2 cellular contexts compared by ENCODE assay signal in genomic region chr19:46753420-46754155, GRCh38.
TF ChIP-seq lines count a peak whose summit lies in the region.

No MANE protein-coding gene starts in this region.

TF ChIP-seq in A549, 52 proteins besides CTCF, POLR2A, EP300 and RAD21:
- no peak for TF ChIP-seq RCOR1 (IDR thresholded peaks at IDR 0.05; ENCODE audit: low read depth, low read length)
- 0 out of 3 replicates have a peak, but pooled peaks have one; percentile 16 for TF ChIP-seq SMC3 (IDR thresholded peaks at IDR 0.05)
- TF ChIP-seq CHD2 (IDR thresholded peaks at IDR 0.05; ENCODE audit: low read length, partially characterized antibody) = no peak
- no peak for TF ChIP-seq CBX8 (IDR thresholded peaks at IDR 0.05)
- no peak for TF ChIP-seq JUNB (IDR thresholded peaks at IDR 0.05)
- no peak for TF ChIP-seq NFE2L2 (conservative IDR thresholded peaks at IDR 0.05; ENCODE audit: low read length)
- TF ChIP-seq HMGXB4 (CRISPR knock-in tag; IDR thresholded peaks at IDR 0.05; ENCODE audit: borderline replicate concordance) = no peak

TF ChIP-seq in H1, 55 proteins besides CTCF, POLR2A, EP300 and RAD21:
- TF ChIP-seq TEAD4 (IDR thresholded peaks at IDR 0.05; ENCODE audit: low read depth, low read length) (0 out of 2 replicates have a peak, but pooled peaks have one; percentile 12), RXRA (IDR thresholded peaks at IDR 0.05; ENCODE audit: insufficient read depth, low read depth, low read length) (no peak), CREB1 (IDR thresholded peaks at IDR 0.05) (0 out of 2 replicates have a peak, but pooled peaks have one; percentile 9), CHD2 (IDR thresholded peaks at IDR 0.05; ENCODE audit: low read length) (no peak), NANOG (IDR thresholded peaks at IDR 0.05; ENCODE audit: insufficient read depth, low read depth, low read length, poor library complexity, severe bottlenecking) (no peak), JUN (IDR thresholded peaks at IDR 0.05; ENCODE audit: low read depth, low read length) (no peak)
